ENCODE assay signal across 8 cellular contexts in genomic region chr1:248838357-248839167, GRCh38. TPM values are rescaled to one million over a fixed set of nuclear protein-coding genes. Genes with fewer than 3 reads are reported as not detected.
DNase-seq lines count a peak whose midpoint lies in the region; ATAC-seq and TF ChIP-seq lines count a peak whose summit lies in the region.

No MANE protein-coding gene starts in this region.

- no peaks in the 10 kb centered on the region for H3K27me3 ChIP-seq in CD4-positive, alpha-beta T cell (ENCODE audit: control insufficient read depth, insufficient read depth, low read length)

- CTCF ChIA-PET in CD4-positive, alpha-beta T cell (lab: Charles Lee): interaction anchor here (1.1 to 7.7 kb wide), 3 partner anchors 10 to 20 kb away, joined by 4 to 65 read pairs (median 31); partner anchors contain the start of genes SH3BP5L and ZNF692
- CTCF ChIA-PET in activated CD8-positive, alpha-beta T cell treated with anti-CD3 and anti-CD28 coated beads, Interleukin-2, amount 10 ng/mL, durations not matched to agents 7 days and 5 days (lab: Charles Lee): interaction anchor here (1.0 to 5.6 kb wide), 4 partner anchors 12 to 89 kb away, joined by 4 to 69 read pairs (median 19); partner anchors contain the start of genes SH3BP5L and ZNF692

- peak overlapping the region; percentile 94 for H3K27ac ChIP-seq in CD4-positive, alpha-beta T cell (ENCODE audit: low read depth, low read length)

- no peak overlapping the region for H3K4me3 Mint-ChIP-seq in CD4-positive, alpha-beta T cell
- H3K4me3 Mint-ChIP-seq in activated CD8-positive, alpha-beta T cell treated with anti-CD3 and anti-CD28 coated beads, Interleukin-2, amount 10 ng/mL, durations not matched to agents 7 days and 5 days: no peak overlapping the region

- peak; percentile 73 to 88 (median 82) for DNase-seq in CD4-positive, alpha-beta T cell
- DNase-seq in NCI-H748 treated with DMSO at 0.1 percent for 48 hours (lab: John Stamatoyannopoulos, UW): peak; percentile 70
- DNase-seq in activated CD8-positive, alpha-beta T cell treated with anti-CD3 and anti-CD28 coated beads, Interleukin-2, amount 10 ng/mL, durations not matched to agents 7 days and 5 days: peak; percentile 89
- peak; percentile 83 for DNase-seq in effector CD4-positive, alpha-beta T cell
- peak; percentile 95 for DNase-seq in medulla oblongata (ENCODE audit: extremely low spot score)
- DNase-seq in stimulated activated CD8-positive, alpha-beta memory T cell treated with anti-CD3 and anti-CD28 coated beads, Interleukin-12 subunit alpha, Interleukin-12 subunit beta, amount 100 ng/mL, for 1 hour (ENCODE audit: low read depth): peak; percentile 77

- intact Hi-C loops in CD4-positive, alpha-beta T cell (cut with DNase I, micrococcal nuclease): loop anchor here (1.0 kb wide), 4 partner anchors 12 to 68 kb away; partner anchors contain the start of genes PGBD2 (in 1 of the 2) and ZNF692 (in 1 of the 2)

- H3K27me3 Mint-ChIP-seq in CD4-positive, alpha-beta T cell: peaks cover 3% of the 10 kb centered on the region
- H3K27me3 Mint-ChIP-seq in activated CD8-positive, alpha-beta T cell treated with anti-CD3 and anti-CD28 coated beads, Interleukin-2, amount 10 ng/mL, durations not matched to agents 7 days and 5 days (ENCODE audit: low read depth): no peaks in the 10 kb centered on the region

- H3K36me3 Mint-ChIP-seq in CD4-positive, alpha-beta T cell (ENCODE audit: low read depth): peaks cover 6% of the 10 kb centered on the region
- peaks cover 2% of the 10 kb centered on the region for H3K36me3 Mint-ChIP-seq in activated CD8-positive, alpha-beta T cell treated with anti-CD3 and anti-CD28 coated beads, Interleukin-2, amount 10 ng/mL, durations not matched to agents 7 days and 5 days (ENCODE audit: low read depth)

- H3K4me1 Mint-ChIP-seq in CD4-positive, alpha-beta T cell (ENCODE audit: low read depth): peaks cover 30% of the 10 kb centered on the region
- H3K4me1 Mint-ChIP-seq in activated CD8-positive, alpha-beta T cell treated with anti-CD3 and anti-CD28 coated beads, Interleukin-2, amount 10 ng/mL, durations not matched to agents 7 days and 5 days (ENCODE audit: low read depth): peaks cover 24% of the 10 kb centered on the region

- no peaks in the 10 kb centered on the region for H3K9me3 ChIP-seq in CD4-positive, alpha-beta T cell (ENCODE audit: control insufficient read depth, low read length)

- no peak for TF ChIP-seq CTCF in CD4-positive, alpha-beta T cell (IDR thresholded peaks at IDR 0.05)

- H3K27ac Mint-ChIP-seq in CD4-positive, alpha-beta T cell: no peak overlapping the region
- H3K27ac Mint-ChIP-seq in activated CD8-positive, alpha-beta T cell treated with anti-CD3 and anti-CD28 coated beads, Interleukin-2, amount 10 ng/mL, durations not matched to agents 7 days and 5 days: peak overlapping the region; percentile 94

- H3K9me3 Mint-ChIP-seq in CD4-positive, alpha-beta T cell: no peaks in the 10 kb centered on the region
- H3K9me3 Mint-ChIP-seq in activated CD8-positive, alpha-beta T cell treated with anti-CD3 and anti-CD28 coated beads, Interleukin-2, amount 10 ng/mL, durations not matched to agents 7 days and 5 days (ENCODE audit: insufficient read depth): no peaks in the 10 kb centered on the region

- peak; percentile 70 for ATAC-seq in CD4-positive, alpha-beta T cell (ENCODE audit: poor library complexity)
- peak; percentile 69 for ATAC-seq in GM19395 (IDR thresholded peaks at IDR 0.05; ENCODE audit: unreplicated experiment)
- ATAC-seq in HG03521 (IDR thresholded peaks at IDR 0.05; ENCODE audit: unreplicated experiment): peak; percentile 55
- peak; percentile 71 for ATAC-seq in activated CD8-positive, alpha-beta T cell treated with anti-CD3 and anti-CD28 coated beads, Interleukin-2, amount 10 ng/mL, durations not matched to agents 7 days and 5 days

- POLR2A ChIA-PET in CD4-positive, alpha-beta T cell (lab: Charles Lee): interaction anchor here (0.9 to 4.4 kb wide), 8 partner anchors 11 to 70 kb away, joined by 3 to 98 read pairs (median 16); partner anchors contain the start of genes PGBD2, SH3BP5L and ZNF692
- POLR2A ChIA-PET in activated CD8-positive, alpha-beta T cell treated with anti-CD3 and anti-CD28 coated beads, Interleukin-2, amount 10 ng/mL, durations not matched to agents 7 days and 5 days (lab: Charles Lee): interaction anchor here (1.0 to 5.7 kb wide), 6 partner anchors 12 to 36 kb away, joined by 3 to 52 read pairs (median 6); partner anchors contain the start of genes SH3BP5L and ZNF692

RNA-seq across cellular contexts. Expression of gene ZNF672, which starts 0.5 kb away (rescaled TPM):
- 10 to 100 TPM; 35.9 to 38.4 TPM for total RNA-seq in CD4-positive, alpha-beta T cell
- total RNA-seq in activated CD8-positive, alpha-beta T cell treated with anti-CD3 and anti-CD28 coated beads, Interleukin-2, amount 10 ng/mL, durations not matched to agents 7 days and 5 days: 10 to 100 TPM; 48.4 to 54.5 TPM

RNA-seq across cellular contexts. Expression of gene SH3BP5L, which starts 12.8 kb away (rescaled TPM):
- total RNA-seq in CD4-positive, alpha-beta T cell: 10 to 100 TPM; 21.7 to 25.2 TPM
- total RNA-seq in activated CD8-positive, alpha-beta T cell treated with anti-CD3 and anti-CD28 coated beads, Interleukin-2, amount 10 ng/mL, durations not matched to agents 7 days and 5 days: 10 to 100 TPM; 28.9 to 31.4 TPM

RNA-seq across cellular contexts. Expression of gene ZNF692, which starts 20.3 kb away (rescaled TPM):
- total RNA-seq in CD4-positive, alpha-beta T cell: 10 to 100 TPM; 23.3 to 27.3 TPM
- 10 to 100 TPM; 52.7 to 66.8 TPM for total RNA-seq in activated CD8-positive, alpha-beta T cell treated with anti-CD3 and anti-CD28 coated beads, Interleukin-2, amount 10 ng/mL, durations not matched to agents 7 days and 5 days

Comparison
In these comparisons a context has a peak if more than half of its experiments do, and no peak if none do; other contexts are left out.
1. Peak in every context shown above with its lines: DNase-seq, ATAC-seq and H3K27ac ChIP-seq.